1 cellular context compared by ENCODE assay signal in genomic region chr9:100104314-100104713, GRCh38.
TF ChIP-seq lines count a peak whose summit lies in the region.

No MANE protein-coding gene starts in this region.

TF ChIP-seq in WTC11, 78 proteins besides CTCF, POLR2A, EP300 and RAD21 (continued from another document):
- TF ChIP-seq STAT6 (CRISPR knock-in tag; conservative IDR thresholded peaks at IDR 0.05; ENCODE audit: low read depth) (no peak), RELA (CRISPR knock-in tag; IDR thresholded peaks at IDR 0.05; ENCODE audit: borderline replicate concordance) (no peak), ZNF416 (CRISPR knock-in tag; IDR thresholded peaks at IDR 0.05) (no peak), IRF2 (CRISPR knock-in tag; IDR thresholded peaks at IDR 0.05; ENCODE audit: borderline replicate concordance, low read depth) (no peak), TEAD4 (CRISPR knock-in tag; IDR thresholded peaks at IDR 0.05) (no peak), ZNF317 (CRISPR knock-in tag; IDR thresholded peaks at IDR 0.05; ENCODE audit: borderline replicate concordance, low read depth) (no peak), ZBTB43 (CRISPR knock-in tag; IDR thresholded peaks at IDR 0.05) (no peak), GRHL2 (CRISPR knock-in tag; IDR thresholded peaks at IDR 0.05; ENCODE audit: insufficient replicate concordance, severe bottlenecking) (no peak), ERG (CRISPR knock-in tag; IDR thresholded peaks at IDR 0.05) (no peak)
